8 cellular contexts compared by ENCODE assay signal in the genomic region with DNA sequence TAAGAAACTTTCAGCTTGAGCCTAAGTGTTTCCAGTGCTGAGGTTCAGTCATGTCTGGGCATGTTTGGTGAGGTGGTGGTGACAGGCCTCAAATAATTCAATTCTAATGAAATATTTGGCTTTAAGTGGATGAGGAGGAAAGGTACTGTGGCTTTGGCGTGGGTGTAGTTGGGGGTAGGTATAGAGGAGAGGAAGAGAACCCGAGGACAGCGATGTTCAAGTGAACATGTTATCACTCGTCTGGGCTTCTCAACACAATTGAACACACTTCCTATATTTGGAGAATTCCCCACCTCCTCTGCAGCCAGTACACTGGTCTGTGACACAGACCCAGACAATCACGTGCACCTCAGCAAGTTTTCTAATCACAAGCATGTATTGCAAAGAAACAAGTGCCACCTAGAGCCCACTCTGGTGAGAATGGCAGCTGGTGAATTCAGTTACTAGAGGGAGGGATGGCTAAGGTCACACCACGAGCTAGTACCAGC. TPM values are rescaled to one million over a fixed set of nuclear protein-coding genes. Genes with fewer than 3 reads are reported as not detected.
DNase-seq lines count a peak whose midpoint lies in the region; ATAC-seq and TF ChIP-seq lines count a peak whose summit lies in the region.

No MANE protein-coding gene starts in this region.

- no peaks in the 10 kb centered on the region for H3K27me3 Mint-ChIP-seq in GM23338 (ENCODE audit: insufficient read depth, low read depth, poor library complexity)
- no peaks in the 10 kb centered on the region for H3K27me3 Mint-ChIP-seq in endothelial cell (ENCODE audit: unreplicated experiment)

- H3K4me2 ChIP-seq in GM23338, result no peak overlapping the region

- H3K36me3 Mint-ChIP-seq in GM23338 (ENCODE audit: low read depth), result peaks cover 7% of the 10 kb centered on the region; the same call in 2 of the 3 replicates
- no peaks in the 10 kb centered on the region for H3K36me3 Mint-ChIP-seq in endothelial cell (ENCODE audit: low read depth, unreplicated experiment)

- H3K9me3 Mint-ChIP-seq in GM23338, result peaks cover 8% of the 10 kb centered on the region; the same call in 2 of the 3 replicates
- H3K9me3 Mint-ChIP-seq in endothelial cell (ENCODE audit: unreplicated experiment), result no peaks in the 10 kb centered on the region

- no peak overlapping the region for H3K4me3 Mint-ChIP-seq in GM23338
- no peak overlapping the region for H3K4me3 Mint-ChIP-seq in endothelial cell (ENCODE audit: unreplicated experiment)

- intact Hi-C loops in testis (cut with DNase I; ENCODE audit: low total_unique reads), result no loop called here

- no peaks in the 10 kb centered on the region for H3K27me3 ChIP-seq in GM23338 (ENCODE audit: insufficient read depth)
- H3K27me3 ChIP-seq in testis, result no peaks in the 10 kb centered on the region

- H3K36me3 ChIP-seq in GM23338 (ENCODE audit: insufficient read depth) (no peaks in the 10 kb centered on the region), testis (ENCODE audit: low read depth, missing control alignments) (no peaks in the 10 kb centered on the region)

- H3K9me2 ChIP-seq in GM23338 (ENCODE audit: insufficient read depth), result no peaks in the 10 kb centered on the region

- WGBS in testis, 2 donors, result 80% methylated on average over 6 of the region's 6 CpGs

- H2AFZ ChIP-seq in GM23338, result peak overlapping the region; percentile 43

- TF ChIP-seq POLR2A in testis (IDR thresholded peaks at IDR 0.05), result no peak

- H3K9me3 ChIP-seq in testis, result no peaks in the 10 kb centered on the region

- no peaks in the 10 kb centered on the region for H4K20me1 ChIP-seq in GM23338 (replicated peaks; ENCODE audit: insufficient read depth)

- H3K4me1 Mint-ChIP-seq in GM23338, result no peaks in the 10 kb centered on the region; the same call in 2 of the 3 replicates
- H3K4me1 Mint-ChIP-seq in endothelial cell (ENCODE audit: unreplicated experiment), result peaks cover 11% of the 10 kb centered on the region

- H3K4me3 ChIP-seq in GM23338, result no peak overlapping the region
- no peak overlapping the region for H3K4me3 ChIP-seq in testis

- H3K79me2 ChIP-seq in GM23338 (replicated peaks; ENCODE audit: insufficient read depth), result no peaks in the 10 kb centered on the region

- H3K27ac ChIP-seq in GM23338 (ENCODE audit: low read depth), result no peak overlapping the region
- no peak overlapping the region for H3K27ac ChIP-seq in testis
- no peak overlapping the region for H3K27ac ChIP-seq in substantia nigra (ENCODE audit: low read depth, low read length, poor library complexity, severe bottlenecking)

- H3F3A ChIP-seq in GM23338 (replicated peaks; ENCODE audit: low read depth), result no peaks in the 10 kb centered on the region

- DNase-seq in activated CD8-positive, alpha-beta memory T cell treated with anti-CD3 and anti-CD28 coated beads for 24 hours, result peak; percentile 66
- no peak for DNase-seq in activated CD8-positive, alpha-beta memory T cell treated with anti-CD3 and anti-CD28 coated beads, Interleukin-2, amount 50 U/mL, for 4 hours
- no peak for DNase-seq in GM23338 (ENCODE audit: low spot score)
- DNase-seq in NCI-H128 (lab: John Stamatoyannopoulos, UW; ENCODE audit: unreplicated experiment), result peak; percentile 12
- DNase-seq in endothelial cell (ENCODE audit: low spot score), result no peak
- DNase-seq in HuH-7.5 (ENCODE audit: low spot score), result no peak
- DNase-seq in testis, result no peak
- no peak for DNase-seq in substantia nigra (lab: John Stamatoyannopoulos, UW)

- TF ChIP-seq CTCF in GM23338 (conservative IDR thresholded peaks at IDR 0.05; ENCODE audit: low read depth in 2 of 2) (peak in 1 of 2 experiments; percentile 29; a peak in 2 of 4 replicates), endothelial cell (IDR thresholded peaks at IDR 0.05; ENCODE audit: unreplicated experiment) (no peak), testis (IDR thresholded peaks at IDR 0.05) (no peak)

- H3K27ac Mint-ChIP-seq in GM23338, result no peak overlapping the region
- H3K27ac Mint-ChIP-seq in endothelial cell (ENCODE audit: unreplicated experiment), result peak overlapping the region; percentile 19

- ATAC-seq in GM23338, result no peak

- H3K4me1 ChIP-seq in GM23338 (ENCODE audit: insufficient read depth) (no peaks in the 10 kb centered on the region), testis (no peaks in the 10 kb centered on the region)

TF ChIP-seq in GM23338, 12 proteins besides CTCF, POLR2A, EP300 and RAD21:
- TF ChIP-seq ETS1 (IDR thresholded peaks at IDR 0.05), result no peak
- no peak for TF ChIP-seq STAT1 (IDR thresholded peaks at IDR 0.05; ENCODE audit: unreplicated experiment)
- TF ChIP-seq CREB1 (CRISPR knock-in tag; IDR thresholded peaks at IDR 0.05; ENCODE audit: low read depth), result no peak
- no peak for TF ChIP-seq ZNF114 (CRISPR knock-in tag; IDR thresholded peaks at IDR 0.05)
- no peak for TF ChIP-seq EZH2phosphoT487 (IDR thresholded peaks at IDR 0.05; ENCODE audit: unreplicated experiment)
- TF ChIP-seq EZH2 (IDR thresholded peaks at IDR 0.05; ENCODE audit: low read depth, unreplicated experiment), result no peak

RNA-seq across cellular contexts. Expression of gene IFNG-AS1, which starts 53.0 kb away (rescaled TPM):
- not detected in 2 replicates for total RNA-seq in GM23338 (2014; rRNA removed; shearing (Covaris generic))
- not detected in 2 replicates for polyA plus RNA-seq in GM23338 (2016; fragmentation: Nextera tagmentation; extraction: Ambion mirVana)
- not detected for total RNA-seq in endothelial cell (ENCODE audit: unreplicated experiment)
- total RNA-seq in testis, result under 1 TPM in 1 of 2 donors, not detected in 1; 0.25 TPM
- polyA plus RNA-seq in testis (ENCODE audit: insufficient read depth, low read depth, low replicate concordance), result not detected

Comparison
In these comparisons a context has a peak if more than half of its experiments do, and no peak if none do; other contexts are left out.
1. DNase-seq: peak in activated CD8-positive, alpha-beta memory T cell treated with anti-CD3 and anti-CD28 coated beads for 24 hours (single experiment) and NCI-H128 (single experiment); none in activated CD8-positive, alpha-beta memory T cell treated with anti-CD3 and anti-CD28 coated beads, Interleukin-2, amount 50 U/mL, for 4 hours (single experiment), GM23338 (single experiment), endothelial cell (single experiment), HuH-7.5 (single experiment), testis (single experiment) and substantia nigra (0 of 49).